In genomic region chr20:31870703-31871601, GRCh38 we compare ENCODE assay signal across 8 cellular contexts. TPM values are rescaled to one million over a fixed set of nuclear protein-coding genes. Genes with fewer than 3 reads are reported as not detected.
A peak's percentile ranks its signal among the peaks of the same experiment; 100 is the strongest.
DNase-seq lines count a peak whose midpoint lies in the region; ATAC-seq and TF ChIP-seq lines count a peak whose summit lies in the region.

No MANE protein-coding gene starts in this region.

- POLR2A ChIA-PET in activated CD4-positive, alpha-beta T cell treated with anti-CD3 and anti-CD28 coated beads, Interleukin-2, amount 10 ng/mL, durations not matched to agents 7 days and 5 days (lab: Charles Lee) = no interaction called here

- no peak overlapping the region for H3K27ac Mint-ChIP-seq in glutamatergic neuron (ENCODE audit: unreplicated experiment)
- no peak overlapping the region for H3K27ac Mint-ChIP-seq in activated CD4-positive, alpha-beta T cell treated with anti-CD3 and anti-CD28 coated beads, Interleukin-2, amount 10 ng/mL, durations not matched to agents 7 days and 5 days

- H3K36me3 ChIP-seq in SJCRH30 = no peaks in the 10 kb centered on the region

- no peaks in the 10 kb centered on the region; the same call in 1 of the 2 replicates for H3K27me3 ChIP-seq in SJCRH30

- peaks cover 7% of the 10 kb centered on the region; the same call in 1 of the 2 replicates for H3K4me1 ChIP-seq in SJCRH30

- peak overlapping the region; percentile 25 for H3K4me3 ChIP-seq in GM12864 (ENCODE audit: low read depth, low read length)
- H3K4me3 ChIP-seq in SJCRH30 = peak overlapping the region; percentile 69

- H3K36me3 Mint-ChIP-seq in glutamatergic neuron (ENCODE audit: unreplicated experiment) = peaks cover 4% of the 10 kb centered on the region
- no peaks in the 10 kb centered on the region for H3K36me3 Mint-ChIP-seq in activated CD4-positive, alpha-beta T cell treated with anti-CD3 and anti-CD28 coated beads, Interleukin-2, amount 10 ng/mL, durations not matched to agents 7 days and 5 days (ENCODE audit: low read depth)

- H3K9me3 Mint-ChIP-seq in glutamatergic neuron (ENCODE audit: unreplicated experiment) = peaks cover 6% of the 10 kb centered on the region
- H3K9me3 Mint-ChIP-seq in activated CD4-positive, alpha-beta T cell treated with anti-CD3 and anti-CD28 coated beads, Interleukin-2, amount 10 ng/mL, durations not matched to agents 7 days and 5 days = no peaks in the 10 kb centered on the region

- DNase-seq in GM12864 (ENCODE audit: low read depth) = no peak
- DNase-seq in SJCRH30 = peak in 1 of 2 experiments; percentile 43
- peak; percentile 11 for DNase-seq in glutamatergic neuron
- peak; percentile 70 for DNase-seq in retina
- no peak for DNase-seq in cerebellar nuclear complex (lab: John Stamatoyannopoulos, UW)
- no peak for DNase-seq in HK-2 (ENCODE audit: unreplicated experiment)
- DNase-seq in activated CD4-positive, alpha-beta T cell treated with anti-CD3 and anti-CD28 coated beads, Interleukin-2, amount 10 ng/mL, durations not matched to agents 7 days and 5 days = no peak

- TF ChIP-seq CTCF in GM12864 (IDR thresholded peaks at IDR 0.05; ENCODE audit: low read depth, low read length, missing control alignments) (no peak), glutamatergic neuron (IDR thresholded peaks at IDR 0.05; ENCODE audit: partially characterized antibody, unreplicated experiment) (no peak)

- H3K4me1 Mint-ChIP-seq in glutamatergic neuron (ENCODE audit: low read depth, unreplicated experiment) = peaks cover 2% of the 10 kb centered on the region
- peaks cover 11% of the 10 kb centered on the region for H3K4me1 Mint-ChIP-seq in activated CD4-positive, alpha-beta T cell treated with anti-CD3 and anti-CD28 coated beads, Interleukin-2, amount 10 ng/mL, durations not matched to agents 7 days and 5 days

- peak overlapping the region; percentile 84 for H3K4me3 Mint-ChIP-seq in glutamatergic neuron (ENCODE audit: unreplicated experiment)
- H3K4me3 Mint-ChIP-seq in activated CD4-positive, alpha-beta T cell treated with anti-CD3 and anti-CD28 coated beads, Interleukin-2, amount 10 ng/mL, durations not matched to agents 7 days and 5 days = no peak overlapping the region

- H3K9me3 ChIP-seq in SJCRH30 (replicated peaks) = no peaks in the 10 kb centered on the region

- ATAC-seq in HG02870 (IDR thresholded peaks at IDR 0.05; ENCODE audit: unreplicated experiment) = no peak

- no peak overlapping the region; the same call in 1 of the 2 replicates for H3K27ac ChIP-seq in SJCRH30

- CTCF ChIA-PET in activated CD4-positive, alpha-beta T cell treated with anti-CD3 and anti-CD28 coated beads, Interleukin-2, amount 10 ng/mL, durations not matched to agents 7 days and 5 days (lab: Charles Lee) = interaction anchor here (0.8 to 1.5 kb wide), 2 partner anchors 9 to 80 kb away, joined by 3 read pairs; no protein-coding TSS in a partner anchor

- peaks cover 25% of the 10 kb centered on the region for H3K27me3 Mint-ChIP-seq in glutamatergic neuron (ENCODE audit: unreplicated experiment)
- peaks cover 59% of the 10 kb centered on the region for H3K27me3 Mint-ChIP-seq in activated CD4-positive, alpha-beta T cell treated with anti-CD3 and anti-CD28 coated beads, Interleukin-2, amount 10 ng/mL, durations not matched to agents 7 days and 5 days

RNA-seq across cellular contexts. Expression of gene TTLL9, which starts 0.5 kb away (rescaled TPM):
- 0.05 TPM in 1 of 2 replicates, not detected in the other for total RNA-seq in SJCRH30 (2014; rRNA removed; shearing (Covaris generic))
- 1.5 TPM for total RNA-seq in glutamatergic neuron (ENCODE audit: unreplicated experiment)
- not detected for total RNA-seq in activated CD4-positive, alpha-beta T cell treated with anti-CD3 and anti-CD28 coated beads, Interleukin-2, amount 10 ng/mL, durations not matched to agents 7 days and 5 days

RNA-seq across cellular contexts. Expression of gene DUSP15, which starts 0.6 kb away (rescaled TPM):
- total RNA-seq in SJCRH30 (2014; rRNA removed; shearing (Covaris generic)) = 2.5 and 2.9 TPM in 2 replicates
- total RNA-seq in glutamatergic neuron (ENCODE audit: unreplicated experiment) = 19.3 TPM
- not detected for total RNA-seq in activated CD4-positive, alpha-beta T cell treated with anti-CD3 and anti-CD28 coated beads, Interleukin-2, amount 10 ng/mL, durations not matched to agents 7 days and 5 days

RNA-seq across cellular contexts. Expression of gene FOXS1, which starts 25.5 kb away (rescaled TPM):
- 55.5 and 69.0 TPM in 2 replicates for total RNA-seq in SJCRH30 (2014; rRNA removed; shearing (Covaris generic))
- total RNA-seq in glutamatergic neuron (ENCODE audit: unreplicated experiment) = not detected
- total RNA-seq in activated CD4-positive, alpha-beta T cell treated with anti-CD3 and anti-CD28 coated beads, Interleukin-2, amount 10 ng/mL, durations not matched to agents 7 days and 5 days = not detected

RNA-seq across cellular contexts. Expression of gene MYLK2, which starts 51.8 kb away (rescaled TPM):
- 3.1 and 3.5 TPM in 2 replicates for total RNA-seq in SJCRH30 (2014; rRNA removed; shearing (Covaris generic))
- 0.69 TPM for total RNA-seq in glutamatergic neuron (ENCODE audit: unreplicated experiment)
- under 1 TPM; 0.52 to 0.87 TPM for total RNA-seq in activated CD4-positive, alpha-beta T cell treated with anti-CD3 and anti-CD28 coated beads, Interleukin-2, amount 10 ng/mL, durations not matched to agents 7 days and 5 days

Comparison
In these comparisons a context has a peak if more than half of its experiments do, and no peak if none do; other contexts are left out.
1. DNase-seq: peak in glutamatergic neuron (single experiment) and retina (single experiment); none in GM12864 (single experiment), cerebellar nuclear complex (0 of 2), HK-2 (single experiment) and activated CD4-positive, alpha-beta T cell treated with anti-CD3 and anti-CD28 coated beads, Interleukin-2, amount 10 ng/mL, durations not matched to agents 7 days and 5 days (single experiment).
2. RNA of gene FOXS1, which starts 25.5 kb away (total RNA-seq): 55.5 to 69.0 TPM in SJCRH30; not detected in glutamatergic neuron (single experiment) and not detected in activated CD4-positive, alpha-beta T cell treated with anti-CD3 and anti-CD28 coated beads, Interleukin-2, amount 10 ng/mL, durations not matched to agents 7 days and 5 days; every median in the first group is over 10 times any median in the second.